ENCODE assay signal across 8 cellular contexts in the genomic region with DNA sequence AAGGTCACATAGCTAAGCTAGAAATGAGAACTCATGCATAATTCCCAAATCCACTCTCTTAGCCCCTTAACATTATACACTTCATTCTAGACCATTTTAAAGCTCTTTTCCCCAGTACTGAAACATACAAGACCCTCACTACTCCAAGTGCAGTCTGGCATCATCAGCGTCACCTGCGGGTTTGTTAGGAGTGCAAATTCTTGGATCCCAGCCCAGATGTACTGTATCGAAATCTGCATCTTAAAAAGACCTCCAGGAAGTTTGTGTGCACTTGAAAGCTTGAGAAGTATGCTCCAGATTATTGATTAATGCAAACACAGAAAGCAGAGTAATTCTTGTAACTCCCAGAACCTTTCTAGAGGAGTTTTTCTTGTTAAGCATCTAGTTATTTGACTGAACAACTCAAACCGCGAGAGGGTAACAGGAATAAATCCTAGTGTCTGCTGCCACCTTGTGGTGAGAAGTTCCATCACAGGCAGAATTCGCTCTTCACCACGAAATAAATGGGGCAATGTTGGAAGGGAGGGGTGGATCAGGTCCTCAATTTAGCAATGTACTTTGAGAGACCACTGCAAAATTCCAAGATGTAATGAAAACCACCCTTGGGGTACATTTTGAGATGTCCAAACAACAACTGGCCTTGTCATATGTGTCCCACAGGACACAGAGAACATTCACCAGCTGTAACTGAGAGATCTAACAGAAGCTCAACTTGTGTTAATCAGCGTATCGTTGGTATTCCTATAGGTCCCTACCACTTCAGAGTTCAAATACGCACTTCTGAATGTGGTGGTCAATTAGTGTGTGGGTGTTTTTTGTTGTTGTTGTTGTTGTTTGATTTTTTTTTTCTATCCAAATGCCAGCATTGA.
DNase-seq lines count a peak whose midpoint lies in the region; ATAC-seq and TF ChIP-seq lines count a peak whose summit lies in the region.

No MANE protein-coding gene starts in this region.

- H3K4me1 ChIP-seq in NT2/D1 (ENCODE audit: insufficient read depth, insufficient read length) = no peaks in the 10 kb centered on the region

- H3K27ac Mint-ChIP-seq in nephron progenitor cell = no peak overlapping the region

- H3K27me3 Mint-ChIP-seq in nephron progenitor cell (ENCODE audit: low read depth, poor library complexity) = peaks cover 3% of the 10 kb centered on the region

- no peak overlapping the region for H3K4me3 Mint-ChIP-seq in nephron progenitor cell

- H3K36me3 ChIP-seq in NT2/D1 (ENCODE audit: insufficient read depth, insufficient read length, low read length) = no peaks in the 10 kb centered on the region

- H3K9me3 Mint-ChIP-seq in nephron progenitor cell = no peaks in the 10 kb centered on the region

- no peak overlapping the region for H3K27ac ChIP-seq in substantia nigra (ENCODE audit: low read depth, low read length, poor library complexity, severe bottlenecking)

- H3K4me3 ChIP-seq in NT2/D1 (ENCODE audit: insufficient read length, low read depth) = no peak overlapping the region

- no peaks in the 10 kb centered on the region for H3K36me3 Mint-ChIP-seq in nephron progenitor cell (ENCODE audit: low read depth)

- peaks cover 3% of the 10 kb centered on the region for H3K4me1 Mint-ChIP-seq in nephron progenitor cell

- peak; percentile 74 for ATAC-seq in GM18519 (IDR thresholded peaks at IDR 0.05; ENCODE audit: low FRiP score, unreplicated experiment)
- ATAC-seq in HG03432 (IDR thresholded peaks at IDR 0.05; ENCODE audit: unreplicated experiment) = peak; percentile 84

- DNase-seq in AG08395 (ENCODE audit: low spot score) = peak; percentile 72
- peak; percentile 46 for DNase-seq in NT2/D1 (ENCODE audit: low read depth, low spot score)
- DNase-seq in activated T-cell treated with anti-CD3 and anti-CD28 coated beads for 1 hour (ENCODE audit: low read depth) = peak; percentile 42
- DNase-seq in erythroblast (lab: John Stamatoyannopoulos, UW) = peak; percentile 59 to 77
- peak; percentile 75 for DNase-seq in nephron progenitor cell
- DNase-seq in substantia nigra (lab: John Stamatoyannopoulos, UW) = peak in 37 of 49 donors; percentile 1 to 58 (median 26)

- H3K27me3 ChIP-seq in NT2/D1 (ENCODE audit: insufficient read depth, insufficient read length) = no peaks in the 10 kb centered on the region

- no peak for TF ChIP-seq POLR2A in erythroblast (IDR thresholded peaks at IDR 0.05; ENCODE audit: low read length)

- H3K9me3 ChIP-seq in NT2/D1 (ENCODE audit: insufficient read depth, low read length) = no peaks in the 10 kb centered on the region

- no peak overlapping the region for H3K9ac ChIP-seq in NT2/D1 (ENCODE audit: insufficient read length, low read depth)

- peak; percentile 80 for TF ChIP-seq CTCF in nephron progenitor cell (IDR thresholded peaks at IDR 0.05)
